Comparison of ENCODE assay signal across 14 cellular contexts in genomic region chr3:162390891-162391290, GRCh38.
A peak's percentile ranks its signal among the peaks of the same experiment; 100 is the strongest.
DNase-seq lines count a peak whose midpoint lies in the region.
"Had no signal": no experiment of that assay in that cellular context is flagged by ENCODE, and none has a peak within 500 bp of the region (broad histone marks: within the 10 kb centered on the region; RNA-seq: fewer than 3 reads in every experiment).

No MANE protein-coding gene starts in this region.

- no peak overlapping the region for H4K91ac ChIP-seq in neuronal stem cell (ENCODE audit: low read depth, low read length, poor library complexity)

- no peaks in the 10 kb centered on the region for H3K36me3 ChIP-seq in neuronal stem cell (replicated peaks in 1 of 2; ENCODE audit: control insufficient read depth in 2 of 2, insufficient read depth in 2 of 2, low read length in 2 of 2)
- H3K36me3 ChIP-seq in effector memory CD4-positive, alpha-beta T cell (ENCODE audit: control insufficient read depth, insufficient read depth, low read length), result no peaks in the 10 kb centered on the region

- H4K8ac ChIP-seq in neuronal stem cell (ENCODE audit: low read depth, low read length), result no peak overlapping the region

- H2AK5ac ChIP-seq in neuronal stem cell (ENCODE audit: low read depth, low read length), result no peak overlapping the region

- H3K27me3 ChIP-seq in neuronal stem cell (ENCODE audit: control insufficient read depth in 3 of 3, insufficient read depth in 3 of 3, low read depth in 1 of 3, low read length in 3 of 3), result no peaks in the 10 kb centered on the region
- H3K27me3 ChIP-seq in effector memory CD4-positive, alpha-beta T cell (replicated peaks; ENCODE audit: control insufficient read depth, insufficient read depth, low read length, poor library complexity, severe bottlenecking), result no peaks in the 10 kb centered on the region

- H3K4me3 ChIP-seq in neuronal stem cell (ENCODE audit: low read length in 2 of 2), result no peak overlapping the region
- no peak overlapping the region for H3K4me3 ChIP-seq in effector memory CD4-positive, alpha-beta T cell (ENCODE audit: insufficient read depth, low read depth, low read length, poor library complexity, severe bottlenecking)

- peaks cover 0 to 4% of the 10 kb centered on the region in 2 donors for H3K4me1 ChIP-seq in neuronal stem cell (ENCODE audit: control insufficient read depth in 2 of 2, insufficient read depth in 1 of 2, low read depth in 1 of 2, low read length in 2 of 2)
- no peaks in the 10 kb centered on the region for H3K4me1 ChIP-seq in effector memory CD4-positive, alpha-beta T cell (ENCODE audit: control insufficient read depth, insufficient read depth, low read length, poor library complexity, severe bottlenecking)

- in situ Hi-C loops in Caki2 (cut with HindIII; ENCODE audit: low pct_unique_long_range_greater_than_20kb, low sequenced_read_pairs), result no loop called here

- H3K9ac ChIP-seq in neuronal stem cell (ENCODE audit: low read depth, low read length, poor library complexity), result no peak overlapping the region

- H3K4ac ChIP-seq in neuronal stem cell (ENCODE audit: low read length), result no peak overlapping the region

- H2BK12ac ChIP-seq in neuronal stem cell (ENCODE audit: low read length), result no peak overlapping the region

- H2BK15ac ChIP-seq in neuronal stem cell (ENCODE audit: low read length), result no peak overlapping the region

- no CpG with 5 or more reads among the region's 3 CpGs for WGBS in neuronal stem cell (ENCODE audit: extremely low coverage in 2 of 2, insufficient read length in 2 of 2, insufficient replicate concordance in 1 of 2), 2 donors

- no peak overlapping the region for H3K4me2 ChIP-seq in neuronal stem cell (ENCODE audit: insufficient read depth, low read length, poor library complexity, severe bottlenecking)

- H3K14ac ChIP-seq in neuronal stem cell (ENCODE audit: low read length), result no peak overlapping the region

- DNase-seq in Caki2 (ENCODE audit: low read depth) (peak; percentile 56), NCI-H460 (ENCODE audit: extremely low read depth, low read depth) (peak; percentile 12), dedifferentiated amniotic fluid mesenchymal stem cell (ENCODE audit: extremely low spot score) (peak; percentile 23), neuronal stem cell (ENCODE audit: low spot score) (no peak), NCI-H1092 (lab: John Stamatoyannopoulos, UW) (no peak), epidermal melanocyte (ENCODE audit: insufficient read length, low spot score) (no peak), GM19240 (ENCODE audit: insufficient read length, low spot score) (no peak)
- DNase-seq in effector memory CD4-positive, alpha-beta T cell, result no peak
- DNase-seq: activated CD8-positive, alpha-beta memory T cell treated with anti-CD3 and anti-CD28 coated beads, Interleukin-2, amount 10 ng/mL, durations not matched to agents 7 days and 5 days; CD4-positive, alpha-beta T cell; NCI-H446 treated with DMSO at 0.1 percent for 48 hours; posterior cingulate gyrus; stimulated activated CD4-positive, alpha-beta T cell treated with anti-CD3 and anti-CD28 coated beads, Interleukin-4, amount 100 ng/mL, for 4 hours; stimulated activated naive CD4-positive, alpha-beta T cell treated with Interleukin-2 at 50 U/mL for 16 hours had no signal

- H3K27ac ChIP-seq in neuronal stem cell (replicated peaks; ENCODE audit: low read length), result no peak overlapping the region
- no peak overlapping the region for H3K27ac ChIP-seq in effector memory CD4-positive, alpha-beta T cell (ENCODE audit: insufficient read depth, low read length, poor library complexity, severe bottlenecking)

- H2BK120ac ChIP-seq in neuronal stem cell (ENCODE audit: low read depth, low read length), result no peak overlapping the region

- no peaks in the 10 kb centered on the region for H3K79me1 ChIP-seq in neuronal stem cell (ENCODE audit: low read depth, low read length)

- H3K23ac ChIP-seq in neuronal stem cell (ENCODE audit: low read depth, low read length, poor library complexity), result no peak overlapping the region

- H2AFZ ChIP-seq in neuronal stem cell (ENCODE audit: low read length), result peak overlapping the region; percentile 59

- peaks cover 0 to 3% of the 10 kb centered on the region in 2 donors for H3K9me3 ChIP-seq in neuronal stem cell (replicated peaks in 1 of 2; ENCODE audit: control insufficient read depth in 2 of 2, insufficient read depth in 1 of 2, low read depth in 1 of 2, low read length in 2 of 2)
- H3K9me3 ChIP-seq in effector memory CD4-positive, alpha-beta T cell (ENCODE audit: control insufficient read depth, low read length), result no peaks in the 10 kb centered on the region

- H2BK5ac ChIP-seq in neuronal stem cell (ENCODE audit: low read length), result no peak overlapping the region

- H3K18ac ChIP-seq in neuronal stem cell (ENCODE audit: low read length), result no peak overlapping the region

Comparison
In these comparisons a context has a peak if more than half of its experiments do, and no peak if none do; other contexts are left out.
1. DNase-seq: peak in Caki2 (single experiment), NCI-H460 (single experiment) and dedifferentiated amniotic fluid mesenchymal stem cell (single experiment); none in neuronal stem cell (single experiment), effector memory CD4-positive, alpha-beta T cell (0 of 3), NCI-H1092 (single experiment), epidermal melanocyte (single experiment) and GM19240 (single experiment).